23 cellular contexts compared by ENCODE assay signal in genomic region chr1:89652373-89652772, GRCh38. TPM values are rescaled to one million over a fixed set of nuclear protein-coding genes. Genes with fewer than 3 reads are reported as not detected.
A peak's percentile ranks its signal among the peaks of the same experiment; 100 is the strongest.
DNase-seq lines count a peak whose midpoint lies in the region; ATAC-seq, FAIRE-seq and TF ChIP-seq lines count a peak whose summit lies in the region.
"Had no signal": no experiment of that assay in that cellular context is flagged by ENCODE, and none has a peak within 500 bp of the region (broad histone marks: within the 10 kb centered on the region; RNA-seq: fewer than 3 reads in every experiment).

No MANE protein-coding gene starts in this region.

- 77 to 81% (median 78%) methylated on average over 2 of the region's 2 CpGs for WGBS in small intestine, 3 donors

- intact Hi-C loops in CD14-positive monocyte (cut with micrococcal nuclease): no loop called here
- intact Hi-C loops in activated T-helper 1 cell treated with anti-CD3 and anti-CD28 coated beads, Interleukin-12 subunit alpha, Interleukin-12 subunit beta, Interleukin-2, Interleukin-4 antibody, amounts not matched to agents 30 ng/mL and 10 ng/mL and 1 ng/mL, durations not matched to agents 14 hours and 24 hours and 36 hours (cut with micrococcal nuclease): no loop called here

- H3K36me3 Mint-ChIP-seq in CD14-positive monocyte: peaks cover 12 to 13% of the 10 kb centered on the region in 2 donors
- H3K36me3 Mint-ChIP-seq in activated T-helper 1 cell treated with anti-CD3 and anti-CD28 coated beads, Interleukin-12 subunit alpha, Interleukin-12 subunit beta, Interleukin-2, Interleukin-4 antibody, amounts not matched to agents 30 ng/mL and 10 ng/mL and 1 ng/mL, durations not matched to agents 14 hours and 24 hours and 36 hours (ENCODE audit: low read depth): peaks cover 50% of the 10 kb centered on the region
- peaks cover 3% of the 10 kb centered on the region for H3K36me3 Mint-ChIP-seq in memory B cell

- H3K4me1 Mint-ChIP-seq in CD14-positive monocyte (peaks cover 60% of the 10 kb centered on the region), memory B cell (peaks cover 36% of the 10 kb centered on the region)
- H3K4me1 Mint-ChIP-seq in activated T-helper 1 cell treated with anti-CD3 and anti-CD28 coated beads, Interleukin-12 subunit alpha, Interleukin-12 subunit beta, Interleukin-2, Interleukin-4 antibody, amounts not matched to agents 30 ng/mL and 10 ng/mL and 1 ng/mL, durations not matched to agents 14 hours and 24 hours and 36 hours (ENCODE audit: low read depth): peaks cover 82% of the 10 kb centered on the region

- H3K4me3 Mint-ChIP-seq in CD14-positive monocyte (no peak overlapping the region), memory B cell (no peak overlapping the region)
- H3K4me3 Mint-ChIP-seq in activated T-helper 1 cell treated with anti-CD3 and anti-CD28 coated beads, Interleukin-12 subunit alpha, Interleukin-12 subunit beta, Interleukin-2, Interleukin-4 antibody, amounts not matched to agents 30 ng/mL and 10 ng/mL and 1 ng/mL, durations not matched to agents 14 hours and 24 hours and 36 hours: peak overlapping the region; percentile 31

- no peaks in the 10 kb centered on the region for H3K36me3 ChIP-seq in small intestine (ENCODE audit: control insufficient read depth in 2 of 2, insufficient read depth in 2 of 2, low read length in 2 of 2)

- H3K9me3 Mint-ChIP-seq in CD14-positive monocyte (no peaks in the 10 kb centered on the region), memory B cell (no peaks in the 10 kb centered on the region)
- no peaks in the 10 kb centered on the region for H3K9me3 Mint-ChIP-seq in activated T-helper 1 cell treated with anti-CD3 and anti-CD28 coated beads, Interleukin-12 subunit alpha, Interleukin-12 subunit beta, Interleukin-2, Interleukin-4 antibody, amounts not matched to agents 30 ng/mL and 10 ng/mL and 1 ng/mL, durations not matched to agents 14 hours and 24 hours and 36 hours

- ATAC-seq in activated CD4-positive, CD25-positive, alpha-beta regulatory T cell treated with anti-CD3 and anti-CD28 coated beads, Interleukin-2, amount 50 U/mL, for 24 hours: peak; percentile 31 to 34
- no peak for ATAC-seq in memory B cell (ENCODE audit: low read depth)
- no peak for ATAC-seq in GM18868 (IDR thresholded peaks at IDR 0.05; ENCODE audit: unreplicated experiment)
- ATAC-seq: left cardiac atrium had no signal

- no peaks in the 10 kb centered on the region for H3K9me3 ChIP-seq in small intestine (ENCODE audit: control insufficient read depth, low read depth)

- DNase-seq in activated CD4-positive, CD25-positive, alpha-beta regulatory T cell treated with anti-CD3 and anti-CD28 coated beads, Interleukin-2, amount 50 U/mL, for 72 hours: no peak
- DNase-seq in CD14-positive monocyte (ENCODE audit: low spot score) (no peak), memory B cell (ENCODE audit: low spot score in 2 of 2) (no peak), HuH-7 (ENCODE audit: low spot score) (no peak), small intestine (no peak)
- no peak for DNase-seq in activated T-helper 1 cell treated with anti-CD3 and anti-CD28 coated beads, Interleukin-12 subunit alpha, Interleukin-12 subunit beta, Interleukin-2, Interleukin-4 antibody, amounts not matched to agents 30 ng/mL and 10 ng/mL and 1 ng/mL, durations not matched to agents 14 hours and 24 hours and 36 hours (ENCODE audit: low spot score)
- DNase-seq: activated CD4-positive, alpha-beta T cell treated with anti-CD3 and anti-CD28 coated beads, Interleukin-2, amount 50 U/mL, for 4 hours; dermis blood vessel endothelial cell; EL; glutamatergic neuron; left cardiac atrium; mesenchymal stem cell; MV-4-11; NCI-H187; NCI-H2227 treated with DMSO at 0.1 percent for 48 hours; NCI-H774; occipital lobe; OCI-M1; retina had no signal

- no peak overlapping the region for H3K27ac ChIP-seq in small intestine (ENCODE audit: low read depth in 1 of 2, low read length in 1 of 2)

- TF ChIP-seq CTCF in CD14-positive monocyte (IDR thresholded peaks at IDR 0.05): no peak

- no peaks in the 10 kb centered on the region for H3K27me3 Mint-ChIP-seq in CD14-positive monocyte (ENCODE audit: low read depth in 3 of 3)
- H3K27me3 Mint-ChIP-seq in activated T-helper 1 cell treated with anti-CD3 and anti-CD28 coated beads, Interleukin-12 subunit alpha, Interleukin-12 subunit beta, Interleukin-2, Interleukin-4 antibody, amounts not matched to agents 30 ng/mL and 10 ng/mL and 1 ng/mL, durations not matched to agents 14 hours and 24 hours and 36 hours (ENCODE audit: insufficient read depth): no peaks in the 10 kb centered on the region
- no peaks in the 10 kb centered on the region for H3K27me3 Mint-ChIP-seq in memory B cell

- H3K4me1 ChIP-seq in small intestine (ENCODE audit: control insufficient read depth in 2 of 2, insufficient read depth in 1 of 2, low read depth in 1 of 2, low read length in 1 of 2): no peaks in the 10 kb centered on the region

- no peaks in the 10 kb centered on the region for H3K27me3 ChIP-seq in small intestine (ENCODE audit: control insufficient read depth in 2 of 2, insufficient read depth in 2 of 2, low read length in 2 of 2)

- no peak overlapping the region for H3K4me3 ChIP-seq in small intestine (ENCODE audit: low read depth in 1 of 2, low read length in 2 of 2)

- H3K27ac Mint-ChIP-seq in CD14-positive monocyte: peak overlapping the region; percentile 23 to 84 (median 43)
- peak overlapping the region; percentile 72 for H3K27ac Mint-ChIP-seq in activated T-helper 1 cell treated with anti-CD3 and anti-CD28 coated beads, Interleukin-12 subunit alpha, Interleukin-12 subunit beta, Interleukin-2, Interleukin-4 antibody, amounts not matched to agents 30 ng/mL and 10 ng/mL and 1 ng/mL, durations not matched to agents 14 hours and 24 hours and 36 hours
- peak overlapping the region; percentile 72 for H3K27ac Mint-ChIP-seq in memory B cell

- no peak for FAIRE-seq in small intestine (lab: Jason Lieb, UNC)
- FAIRE-seq: A204.1, endothelial cell of umbilical vein had no signal

RNA-seq across cellular contexts. Expression of gene LRRC8C, which starts 19.5 kb away (rescaled TPM):
- polyA plus RNA-seq in CD14-positive monocyte (10 to 100 TPM; 13.0 to 18.6 TPM), small intestine (1 to 10 TPM in 1 of 3 donors, under 1 TPM in 2; 0.22 to 3.2 (median 0.81) TPM)
- 64.3 and 66.1 TPM in 2 replicates for total RNA-seq in activated T-helper 1 cell treated with anti-CD3 and anti-CD28 coated beads, Interleukin-12 subunit alpha, Interleukin-12 subunit beta, Interleukin-2, Interleukin-4 antibody, amounts not matched to agents 30 ng/mL and 10 ng/mL and 1 ng/mL, durations not matched to agents 14 hours and 24 hours and 36 hours

Comparison
In these comparisons a context has a peak if more than half of its experiments do, and no peak if none do; other contexts are left out.
1. ATAC-seq: peak in activated CD4-positive, CD25-positive, alpha-beta regulatory T cell treated with anti-CD3 and anti-CD28 coated beads, Interleukin-2, amount 50 U/mL, for 24 hours (2 of 2); none in memory B cell (single experiment) and GM18868 (single experiment).
2. Peak in every context shown above with its lines, with median percentiles within 50 percentile points of each other: H3K27ac Mint-ChIP-seq.